Comparison of ENCODE assay signal across 11 cellular contexts in the genomic region with DNA sequence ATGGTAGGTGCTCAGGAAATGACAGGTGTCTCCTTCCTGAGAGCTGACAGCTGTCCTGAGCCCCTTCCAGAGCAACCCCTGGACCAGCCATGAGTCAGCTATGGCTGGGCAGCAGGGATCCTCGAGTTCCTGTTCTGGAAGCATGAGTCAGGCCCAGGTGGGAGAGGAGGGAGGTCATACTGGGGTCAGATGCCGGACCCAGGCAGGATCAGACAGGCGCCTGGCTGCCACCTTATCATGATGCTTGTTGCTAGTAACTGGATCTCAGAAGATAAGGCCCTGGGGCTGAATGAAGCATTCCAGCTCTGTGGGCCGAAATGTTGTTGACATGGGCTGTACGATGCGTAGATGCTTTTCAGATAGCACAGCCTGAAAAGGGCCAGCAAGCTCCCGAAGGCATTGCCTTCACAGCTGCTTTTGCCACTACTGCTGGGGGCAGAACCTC. TPM values are rescaled to one million over a fixed set of nuclear protein-coding genes. Genes with fewer than 3 reads are reported as not detected.
DNase-seq lines count a peak whose midpoint lies in the region; ATAC-seq and TF ChIP-seq lines count a peak whose summit lies in the region.
"Had no signal": no experiment of that assay in that cellular context is flagged by ENCODE, and none has a peak within 500 bp of the region (broad histone marks: within the 10 kb centered on the region; RNA-seq: fewer than 3 reads in every experiment).

No MANE protein-coding gene starts in this region.

- DNase-seq in M059J (ENCODE audit: low read depth) (peak; percentile 98), mammary epithelial cell (peak; percentile 98), mesothelial cell of epicardium (ENCODE audit: low spot score in 2 of 2, unreplicated experiment in 2 of 2) (no peak), SHP77 treated with DMSO at 0.1 percent for 48 hours (lab: John Stamatoyannopoulos, UW) (no peak)
- no peak for DNase-seq in activated CD4-positive, alpha-beta T cell treated with anti-CD3 and anti-CD28 coated beads, Interleukin-2, amount 10 ng/mL, durations not matched to agents 24 days and 14 days
- DNase-seq: naive B cell; NK-92 treated with Interleukin-12 subunit alpha and Interleukin-12 subunit beta, amount 100 ng/mL, for 24 hours had no signal

- no peak for TF ChIP-seq CTCF in C4-2B (conservative IDR thresholded peaks at IDR 0.05)
- TF ChIP-seq CTCF in mammary epithelial cell (conservative IDR thresholded peaks at IDR 0.05 in 1 of 2, IDR thresholded peaks at IDR 0.05 in 1 of 2; ENCODE audit: extremely low read depth in 1 of 2, insufficient read depth in 1 of 2, low read depth in 1 of 2, low read length in 2 of 2), result no peak
- no peak for TF ChIP-seq CTCF in mesothelial cell of epicardium (IDR thresholded peaks at IDR 0.05; ENCODE audit: unreplicated experiment)

- H3K4me1 Mint-ChIP-seq in mesothelial cell of epicardium, result peaks cover 71% of the 10 kb centered on the region
- peaks cover 4% of the 10 kb centered on the region for H3K4me1 Mint-ChIP-seq in activated CD4-positive, alpha-beta T cell treated with anti-CD3 and anti-CD28 coated beads, Interleukin-2, amount 10 ng/mL, durations not matched to agents 24 days and 14 days

- no peaks in the 10 kb centered on the region for H3K36me3 Mint-ChIP-seq in mesothelial cell of epicardium
- no peaks in the 10 kb centered on the region for H3K36me3 Mint-ChIP-seq in activated CD4-positive, alpha-beta T cell treated with anti-CD3 and anti-CD28 coated beads, Interleukin-2, amount 10 ng/mL, durations not matched to agents 24 days and 14 days (ENCODE audit: low read depth)
- H3K36me3 Mint-ChIP-seq: naive B cell had no signal

- H3K9me3 Mint-ChIP-seq in mesothelial cell of epicardium, result no peaks in the 10 kb centered on the region
- no peaks in the 10 kb centered on the region for H3K9me3 Mint-ChIP-seq in activated CD4-positive, alpha-beta T cell treated with anti-CD3 and anti-CD28 coated beads, Interleukin-2, amount 10 ng/mL, durations not matched to agents 24 days and 14 days
- H3K9me3 Mint-ChIP-seq: naive B cell had no signal

- H3K9me3 ChIP-seq in mammary epithelial cell (replicated peaks; ENCODE audit: insufficient read depth, low read length), result no peaks in the 10 kb centered on the region
- H3K9me3 ChIP-seq: BLaER1 treated with 17β-estradiol and CSF1 and Interleukin-3, amounts not matched to agents 10 nM and 100 nM had no signal

- BruUV-seq in mammary epithelial cell (replicated peaks; lab: Mats Ljungman, UMichigan), result no TSS peak

- peak overlapping the region; percentile 67 for H3K27ac ChIP-seq in C4-2B
- H3K27ac ChIP-seq in mammary epithelial cell (ENCODE audit: insufficient read depth, low read depth, low read length), result peak overlapping the region; percentile 66
- H3K27ac ChIP-seq: BLaER1 treated with 17β-estradiol and CSF1 and Interleukin-3, amounts not matched to agents 10 nM and 100 nM had no signal

- no peaks in the 10 kb centered on the region for H3K36me3 ChIP-seq in mammary epithelial cell (ENCODE audit: insufficient read depth, low read length)
- H3K36me3 ChIP-seq: BLaER1 treated with 17β-estradiol and CSF1 and Interleukin-3, amounts not matched to agents 10 nM and 100 nM had no signal

- CTCF ChIA-PET in mammary epithelial cell (lab: Charles Lee; ENCODE audit: low non-redundant PET), result interaction anchor here (0.5 to 1.1 kb wide), 2 partner anchors 23 to 65 kb away, joined by 3 to 4 read pairs; no protein-coding TSS in a partner anchor

- in situ Hi-C loops in mammary epithelial cell (cut with MboI; ENCODE audit: low sequenced_read_pairs in 2 of 2), result no loop called here

- 0% methylated on average over 7 of the region's 7 CpGs for WGBS in mammary epithelial cell (ENCODE audit: low coverage, missing lambda C conversion rate)

- peaks cover 2% of the 10 kb centered on the region for H3K27me3 Mint-ChIP-seq in mesothelial cell of epicardium (ENCODE audit: low read depth)
- H3K27me3 Mint-ChIP-seq in activated CD4-positive, alpha-beta T cell treated with anti-CD3 and anti-CD28 coated beads, Interleukin-2, amount 10 ng/mL, durations not matched to agents 24 days and 14 days, result peaks cover 23% of the 10 kb centered on the region

- H3K27me3 ChIP-seq in mammary epithelial cell (ENCODE audit: insufficient read depth, low read length), result no peaks in the 10 kb centered on the region
- H3K27me3 ChIP-seq: BLaER1 treated with 17β-estradiol and CSF1 and Interleukin-3, amounts not matched to agents 10 nM and 100 nM had no signal

- peaks cover 55% of the 10 kb centered on the region for H3K4me1 ChIP-seq in mammary epithelial cell (ENCODE audit: insufficient read depth, low read length)

- no peaks in the 10 kb centered on the region for H4K20me1 ChIP-seq in mammary epithelial cell (ENCODE audit: insufficient read depth, low read length)
- H4K20me1 ChIP-seq: BLaER1 treated with 17β-estradiol and CSF1 and Interleukin-3, amounts not matched to agents 10 nM and 100 nM had no signal

- no peaks in the 10 kb centered on the region for H3K79me2 ChIP-seq in mammary epithelial cell (ENCODE audit: insufficient read depth, low read length)

- peak overlapping the region; percentile 13 for H3K9ac ChIP-seq in mammary epithelial cell (ENCODE audit: insufficient read depth, low read length)
- H3K9ac ChIP-seq: BLaER1 treated with 17β-estradiol and CSF1 and Interleukin-3, amounts not matched to agents 10 nM and 100 nM had no signal

- H3K4me3 ChIP-seq in mammary epithelial cell (replicated peaks in 1 of 3; ENCODE audit: insufficient read depth in 1 of 3, low read depth in 2 of 3, low read length in 3 of 3), result no peak overlapping the region
- H3K4me3 ChIP-seq: BLaER1 treated with 17β-estradiol and CSF1 and Interleukin-3, amounts not matched to agents 10 nM and 100 nM had no signal

- H3K4me2 ChIP-seq in mammary epithelial cell (ENCODE audit: insufficient read depth, low read depth, low read length), result peak overlapping the region; percentile 34

- no peak overlapping the region for H2AFZ ChIP-seq in mammary epithelial cell (ENCODE audit: low read depth, low read length)

- ATAC-seq in GM21825 (IDR thresholded peaks at IDR 0.05; ENCODE audit: unreplicated experiment) (no peak), HG03097 (IDR thresholded peaks at IDR 0.05; ENCODE audit: low FRiP score, unreplicated experiment) (no peak)

- dilution Hi-C loops in mammary epithelial cell (cut with HindIII; ENCODE audit: low sequenced_read_pairs), result loop anchor here (10.0 kb wide), 1 partner anchor 289 kb away; no protein-coding TSS in a partner anchor

- peak overlapping the region; percentile 87 for H3K27ac Mint-ChIP-seq in mesothelial cell of epicardium
- H3K27ac Mint-ChIP-seq in activated CD4-positive, alpha-beta T cell treated with anti-CD3 and anti-CD28 coated beads, Interleukin-2, amount 10 ng/mL, durations not matched to agents 24 days and 14 days, result no peak overlapping the region

- no peak overlapping the region for H3K4me3 Mint-ChIP-seq in mesothelial cell of epicardium
- no peak overlapping the region for H3K4me3 Mint-ChIP-seq in activated CD4-positive, alpha-beta T cell treated with anti-CD3 and anti-CD28 coated beads, Interleukin-2, amount 10 ng/mL, durations not matched to agents 24 days and 14 days
- H3K4me3 Mint-ChIP-seq: naive B cell had no signal

- intact Hi-C loops in mammary epithelial cell (cut with micrococcal nuclease), result loop anchor here (1.0 to 10.0 kb wide), 9 partner anchors 9 to 659 kb away; a partner anchor contains a TSS
- intact Hi-C loops in activated CD4-positive, alpha-beta T cell treated with anti-CD3 and anti-CD28 coated beads, Interleukin-2, amount 10 ng/mL, durations not matched to agents 24 days and 14 days (cut with micrococcal nuclease), result no loop called here

RNA-seq across cellular contexts. Expression of a gene that starts 17.4 kb away (rescaled TPM):
- 3.0 and 8.4 TPM in 2 replicates for total RNA-seq in M059J (2014; rRNA removed; shearing (Covaris generic))
- total RNA-seq in mammary epithelial cell, result 1,000 to 10,000 TPM; 2,215 to 3,387 TPM
- polyA plus RNA-seq in mammary epithelial cell, result 3,281 TPM
- 4,390 TPM for polyA minus RNA-seq in mammary epithelial cell
- 85.5 to 90.3 TPM (median 86.6 TPM) in 3 replicates for total RNA-seq in mesothelial cell of epicardium
- total RNA-seq in activated CD4-positive, alpha-beta T cell treated with anti-CD3 and anti-CD28 coated beads, Interleukin-2, amount 10 ng/mL, durations not matched to agents 24 days and 14 days, result 12.3 and 15.8 TPM in 2 replicates

RNA-seq across cellular contexts. Expression of a gene that starts 23.8 kb away (rescaled TPM):
- 36.6 and 52.7 TPM in 2 replicates for total RNA-seq in M059J (2014; rRNA removed; shearing (Covaris generic))
- total RNA-seq in mammary epithelial cell (1 to 10 TPM; 1.8 to 2.7 TPM), mesothelial cell of epicardium (2.7 to 3.0 TPM (median 3.0 TPM) in 3 replicates)
- polyA plus RNA-seq in mammary epithelial cell, result 1.2 TPM
- polyA minus RNA-seq in mammary epithelial cell, result not detected
- total RNA-seq in activated CD4-positive, alpha-beta T cell treated with anti-CD3 and anti-CD28 coated beads, Interleukin-2, amount 10 ng/mL, durations not matched to agents 24 days and 14 days, result not detected in 2 replicates

RNA-seq across cellular contexts. Expression of a gene that starts 58.8 kb away (rescaled TPM):
- 5.8 and 8.1 TPM in 2 replicates for total RNA-seq in M059J (2014; rRNA removed; shearing (Covaris generic))
- total RNA-seq in mammary epithelial cell (10 to 100 TPM in 1 of 2 donors, 1 to 10 TPM in 1; 6.3 to 34.9 TPM), mesothelial cell of epicardium (0.16 TPM in 1 of 3 replicates, not detected in the others)
- 8.6 TPM for polyA plus RNA-seq in mammary epithelial cell
- polyA minus RNA-seq in mammary epithelial cell, result 0.72 TPM
- 0.44 and 0.64 TPM in 2 replicates for total RNA-seq in activated CD4-positive, alpha-beta T cell treated with anti-CD3 and anti-CD28 coated beads, Interleukin-2, amount 10 ng/mL, durations not matched to agents 24 days and 14 days

Comparison
In these comparisons a context has a peak if more than half of its experiments do, and no peak if none do; other contexts are left out.
1. DNase-seq: peak in M059J (single experiment) and mammary epithelial cell (single experiment); none in mesothelial cell of epicardium (0 of 2), activated CD4-positive, alpha-beta T cell treated with anti-CD3 and anti-CD28 coated beads, Interleukin-2, amount 10 ng/mL, durations not matched to agents 24 days and 14 days (single experiment) and SHP77 treated with DMSO at 0.1 percent for 48 hours (single experiment).
2. RNA of a gene that starts 17.4 kb away (total RNA-seq): 2,215 to 3,387 TPM in mammary epithelial cell; 85.5 to 90.3 TPM in mesothelial cell of epicardium, 12.3 to 15.8 TPM in activated CD4-positive, alpha-beta T cell treated with anti-CD3 and anti-CD28 coated beads, Interleukin-2, amount 10 ng/mL, durations not matched to agents 24 days and 14 days and 3.0 to 8.4 TPM in M059J; every median in the first group is over 10 times any median in the second.